Comparison of ENCODE assay signal across 18 cellular contexts in genomic region chr22:47177334-47177815, GRCh38.
DNase-seq lines count a peak whose midpoint lies in the region; ATAC-seq and TF ChIP-seq lines count a peak whose summit lies in the region.
"Had no signal": no experiment of that assay in that cellular context is flagged by ENCODE, and none has a peak within 500 bp of the region (broad histone marks: within the 10 kb centered on the region; RNA-seq: fewer than 3 reads in every experiment).

No MANE protein-coding gene starts in this region.

- ATAC-seq in activated T-cell treated with anti-CD3 and anti-CD28 coated beads, Interleukin-2, amount 50 U/mL, for 4 hours = no peak
- peak; percentile 3 for ATAC-seq in left colon
- ATAC-seq in psoas muscle = no peak
- ATAC-seq in HG03457 (IDR thresholded peaks at IDR 0.05; ENCODE audit: unreplicated experiment) = no peak

- peaks cover 6% of the 10 kb centered on the region for H3K36me3 ChIP-seq in GM06990 (ENCODE audit: control insufficient read depth, insufficient read depth, low read length)
- H3K36me3 ChIP-seq in psoas muscle (ENCODE audit: insufficient read depth in 1 of 2, low read depth in 1 of 2) = no peaks in the 10 kb centered on the region

- no peak overlapping the region for H3K4me3 ChIP-seq in GM06990 (replicated peaks; ENCODE audit: low read depth, low read length)
- H3K4me3 ChIP-seq in psoas muscle = no peak overlapping the region
- H3K4me3 ChIP-seq: PC-9 had no signal

- H3K36me3 Mint-ChIP-seq in activated T-cell treated with anti-CD3 and anti-CD28 coated beads, Interleukin-2, amount 50 U/mL, for 4 hours (ENCODE audit: insufficient read depth) = peaks cover 17% of the 10 kb centered on the region

- no peaks in the 10 kb centered on the region for H3K4me1 ChIP-seq in psoas muscle

- no peaks in the 10 kb centered on the region for H3K4me1 Mint-ChIP-seq in activated T-cell treated with anti-CD3 and anti-CD28 coated beads, Interleukin-2, amount 50 U/mL, for 4 hours (ENCODE audit: low read depth)

- H3K4me3 Mint-ChIP-seq in activated T-cell treated with anti-CD3 and anti-CD28 coated beads, Interleukin-2, amount 50 U/mL, for 4 hours = no peak overlapping the region

- no peak overlapping the region for H3K27ac ChIP-seq in psoas muscle
- H3K27ac ChIP-seq: HL-60, PC-9 had no signal

- TF ChIP-seq CTCF in GM06990 (IDR thresholded peaks at IDR 0.05; ENCODE audit: insufficient read depth, low read length, poor library complexity, severe bottlenecking) = no peak
- no peak for TF ChIP-seq CTCF in psoas muscle (IDR thresholded peaks at IDR 0.05)

- no peaks in the 10 kb centered on the region for H3K9me3 ChIP-seq in psoas muscle

- peak; percentile 3 for DNase-seq in activated T-cell treated with anti-CD3 and anti-CD28 coated beads, Interleukin-2, amount 50 U/mL, for 4 hours
- DNase-seq in activated T-cell treated with anti-CD3 and anti-CD28 coated beads for 4 hours (no peak), GM06990 (ENCODE audit: extremely low read depth, insufficient read length) (peak; percentile 2), left colon (peak; percentile 4 to 18), psoas muscle (peak; percentile 10 to 36), NCI-H187 treated with DMSO at 0.1 percent for 48 hours (lab: John Stamatoyannopoulos, UW) (no peak), COLO829 (ENCODE audit: low spot score) (no peak)
- DNase-seq: C1 segment of cervical spinal cord, COR-L47, DMS79, KBM-7, NCI-H1048, NCI-H146, NCI-H226, NCI-H526 treated with DMSO at 0.1 percent for 48 hours, PC-9 had no signal

- WGBS in psoas muscle, 3 donors = 96 to 97% (median 96%) methylated on average over 16 of the region's 16 CpGs

- intact Hi-C loops in left colon (cut with DNase I, micrococcal nuclease) (no loop called here), psoas muscle (cut with DNase I) (no loop called here)

- H3K27me3 Mint-ChIP-seq in activated T-cell treated with anti-CD3 and anti-CD28 coated beads, Interleukin-2, amount 50 U/mL, for 4 hours (ENCODE audit: low read depth) = no peaks in the 10 kb centered on the region

- no peaks in the 10 kb centered on the region for H3K27me3 ChIP-seq in GM06990 (replicated peaks; ENCODE audit: control insufficient read depth, insufficient read depth, low read length)
- peaks cover 0 to 2% (median 0%) of the 10 kb centered on the region in 3 donors for H3K27me3 ChIP-seq in psoas muscle (ENCODE audit: insufficient read depth in 3 of 3, low read length in 2 of 3)

- peaks cover 7% of the 10 kb centered on the region for H3K9me3 Mint-ChIP-seq in activated T-cell treated with anti-CD3 and anti-CD28 coated beads, Interleukin-2, amount 50 U/mL, for 4 hours

Comparison
In these comparisons a context has a peak if more than half of its experiments do, and no peak if none do; other contexts are left out.
1. DNase-seq: peak in activated T-cell treated with anti-CD3 and anti-CD28 coated beads, Interleukin-2, amount 50 U/mL, for 4 hours (single experiment), GM06990 (single experiment), left colon (2 of 2) and psoas muscle (2 of 2); none in activated T-cell treated with anti-CD3 and anti-CD28 coated beads for 4 hours (single experiment), NCI-H187 treated with DMSO at 0.1 percent for 48 hours (single experiment) and COLO829 (single experiment).